In genomic region chr3:40584625-40585189, GRCh38 we compare ENCODE assay signal across 8 cellular contexts. TPM values are rescaled to one million over a fixed set of nuclear protein-coding genes. Genes with fewer than 3 reads are reported as not detected.
DNase-seq lines count a peak whose midpoint lies in the region; ATAC-seq and TF ChIP-seq lines count a peak whose summit lies in the region.

No MANE protein-coding gene starts in this region.

- H3K9me3 ChIP-seq in liver (ENCODE audit: control insufficient read depth in 4 of 4, low read length in 3 of 4) = no peaks in the 10 kb centered on the region

- TF ChIP-seq CTCF in GM06990 (IDR thresholded peaks at IDR 0.05; ENCODE audit: insufficient read depth, low read length, poor library complexity, severe bottlenecking) (peak; percentile 99), liver (IDR thresholded peaks at IDR 0.05; ENCODE audit: low read depth, low read length, missing input control) (peak; percentile 95)

- H3K36me3 ChIP-seq in GM06990 (ENCODE audit: control insufficient read depth, insufficient read depth, low read length) (no peaks in the 10 kb centered on the region), liver (ENCODE audit: control insufficient read depth in 4 of 4, insufficient read depth in 3 of 4, low read depth in 1 of 4, low read length in 3 of 4) (no peaks in the 10 kb centered on the region)

- peaks cover 4 to 24% (median 18%) of the 10 kb centered on the region in 4 donors for H3K4me1 ChIP-seq in liver (ENCODE audit: control insufficient read depth in 4 of 4, insufficient read depth in 4 of 4, low read length in 3 of 4)

- H3K4me3 ChIP-seq in GM06990 (replicated peaks; ENCODE audit: low read depth, low read length) = no peak overlapping the region
- no peak overlapping the region for H3K4me3 ChIP-seq in liver (ENCODE audit: low read depth in 1 of 3, low read length in 3 of 3)

- H3K9ac ChIP-seq in liver (ENCODE audit: low read depth in 1 of 2, low read length in 2 of 2) = no peak overlapping the region

- TF ChIP-seq RAD21 in liver (IDR thresholded peaks at IDR 0.05) = peak; percentile 97 to 98

- H3K27me3 ChIP-seq in GM06990 (replicated peaks; ENCODE audit: control insufficient read depth, insufficient read depth, low read length) (no peaks in the 10 kb centered on the region), liver (ENCODE audit: control insufficient read depth in 4 of 4, insufficient read depth in 4 of 4, low read length in 3 of 4) (no peaks in the 10 kb centered on the region)

- H3K27ac ChIP-seq in liver (ENCODE audit: low read depth in 1 of 2, low read length in 2 of 2) = peak overlapping the region in 1 of 2 donors; percentile 61

- ATAC-seq in HG02885 (IDR thresholded peaks at IDR 0.05; ENCODE audit: poor library complexity, unreplicated experiment) (peak; percentile 73), HG03460 (IDR thresholded peaks at IDR 0.05; ENCODE audit: unreplicated experiment) (no peak)

- 18% methylated on average over 15 of the region's 15 CpGs for WGBS in liver

- peak; percentile 55 for DNase-seq in GM06990 (ENCODE audit: extremely low read depth, insufficient read length)
- DNase-seq in NCI-H460 (ENCODE audit: extremely low read depth, low read depth) = peak; percentile 54
- DNase-seq in activated CD4-positive, alpha-beta T cell treated with anti-CD3 and anti-CD28 coated beads, Interleukin-2, amount 50 U/mL, for 48 hours = peak; percentile 81 to 84
- DNase-seq in dermis blood vessel endothelial cell = peak; percentile 89
- DNase-seq in stimulated activated CD4-positive, alpha-beta T cell treated with anti-CD3 and anti-CD28 coated beads, Interleukin-4, amount 100 ng/mL, for 4 hours = peak; percentile 48 to 76

TF ChIP-seq in liver, 16 proteins besides CTCF, POLR2A, EP300 and RAD21:
- peak; percentile 40 to 41 for TF ChIP-seq RXRA (IDR thresholded peaks at IDR 0.05)
- TF ChIP-seq SP1 (IDR thresholded peaks at IDR 0.05) = peak; percentile 35
- TF ChIP-seq HNF4G (IDR thresholded peaks at IDR 0.05) = no peak
- peak; percentile 22 to 49 for TF ChIP-seq HNF4A (conservative IDR thresholded peaks at IDR 0.05)
- no peak for TF ChIP-seq FOXA1 (IDR thresholded peaks at IDR 0.05)
- no peak for TF ChIP-seq ATF3 (IDR thresholded peaks at IDR 0.05)

RNA-seq across cellular contexts. Expression of gene ZNF621, which starts 59.9 kb away (rescaled TPM):
- total RNA-seq in NCI-H460 (2014; rRNA removed; shearing (Covaris generic)) = 20.5 and 23.2 TPM in 2 replicates
- polyA plus RNA-seq in NCI-H460 (2014; cell fraction: nucleus; rRNA removed) = 17.2 and 27.3 TPM in 2 replicates
- total RNA-seq in dermis blood vessel endothelial cell = 11.9 and 13.7 TPM in 2 replicates
- total RNA-seq in liver = 10 to 100 TPM; 10.1 to 11.5 TPM
- 1 to 10 TPM; 3.3 to 4.0 TPM for polyA plus RNA-seq in liver
